Comparison of ENCODE assay signal across 16 cellular contexts in the genomic region with DNA sequence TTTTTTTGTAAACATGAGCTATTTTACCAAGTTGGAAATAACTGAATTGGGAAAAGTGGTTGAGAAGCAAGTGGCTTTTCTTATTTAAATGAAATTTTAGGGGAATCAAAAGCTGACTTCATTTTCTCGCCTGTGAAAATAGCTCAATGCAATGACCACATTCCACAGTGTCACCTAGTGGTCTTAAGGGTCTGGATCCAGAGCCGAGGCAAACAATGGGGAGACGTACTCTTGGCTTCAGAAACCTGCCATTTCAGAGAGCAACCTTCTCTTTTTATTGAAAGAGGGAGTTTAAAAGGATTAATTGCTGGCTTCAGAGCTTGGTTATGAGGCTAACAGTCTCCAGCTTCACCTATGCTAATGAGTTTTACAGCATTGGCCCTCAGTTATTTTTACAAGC. TPM values are rescaled to one million over a fixed set of nuclear protein-coding genes. Genes with fewer than 3 reads are reported as not detected.
DNase-seq lines count a peak whose midpoint lies in the region; ATAC-seq and TF ChIP-seq lines count a peak whose summit lies in the region.
"Had no signal": no experiment of that assay in that cellular context is flagged by ENCODE, and none has a peak within 500 bp of the region (broad histone marks: within the 10 kb centered on the region; RNA-seq: fewer than 3 reads in every experiment).

No MANE protein-coding gene starts in this region.

- H3K79me2 ChIP-seq in DND-41 (ENCODE audit: insufficient read depth, low read length), result no peaks in the 10 kb centered on the region

- H2AFZ ChIP-seq in DND-41 (ENCODE audit: low read depth, low read length), result no peak overlapping the region

- H3K27me3 Mint-ChIP-seq in HFFc6 (ENCODE audit: insufficient read depth), result peaks cover 14% of the 10 kb centered on the region

- H3K9me3 Mint-ChIP-seq in HFFc6, result no peaks in the 10 kb centered on the region

- no peaks in the 10 kb centered on the region for H4K20me1 ChIP-seq in DND-41 (ENCODE audit: insufficient read depth, low read length)

- no peak for ATAC-seq in DND-41 (ENCODE audit: insufficient read depth, low read depth)
- ATAC-seq: CD8-positive, alpha-beta T cell; PC-3 had no signal

- no peak overlapping the region for H3K4me2 ChIP-seq in DND-41 (ENCODE audit: insufficient read depth, low read length)

- no peaks in the 10 kb centered on the region for H3K9me3 ChIP-seq in DND-41 (ENCODE audit: insufficient read depth, low read length, severe bottlenecking)

- H3K4me1 ChIP-seq in DND-41 (ENCODE audit: insufficient read depth, low read length), result no peaks in the 10 kb centered on the region
- H3K4me1 ChIP-seq: ascending aorta, sigmoid colon had no signal

- no peak overlapping the region for H3K9ac ChIP-seq in DND-41 (ENCODE audit: low read depth, low read length)

- peaks cover 18% of the 10 kb centered on the region for H3K27me3 ChIP-seq in DND-41 (ENCODE audit: insufficient read depth, low read length, poor library complexity)
- H3K27me3 ChIP-seq: ascending aorta, sigmoid colon had no signal

- no peaks in the 10 kb centered on the region for H3K36me3 ChIP-seq in DND-41 (ENCODE audit: insufficient read depth, low read length)
- H3K36me3 ChIP-seq: ascending aorta, sigmoid colon had no signal

- in situ Hi-C loops in astrocyte of the spinal cord (cut with HindIII; ENCODE audit: low sequenced_read_pairs), result no loop called here

- H3K4me1 Mint-ChIP-seq in HFFc6 (ENCODE audit: low read depth), result peaks cover 8% of the 10 kb centered on the region

- no peaks in the 10 kb centered on the region; the same call in 1 of the 2 replicates for H3K36me3 Mint-ChIP-seq in HFFc6 (ENCODE audit: low read depth)
- H3K36me3 Mint-ChIP-seq: CD8-positive, alpha-beta T cell had no signal

- no peak overlapping the region for H3K4me3 ChIP-seq in DND-41 (ENCODE audit: low read depth in 1 of 2, low read length in 2 of 2)
- no peak overlapping the region for H3K4me3 ChIP-seq in astrocyte of the spinal cord (ENCODE audit: low read depth, low read length)
- H3K4me3 ChIP-seq: ascending aorta, sigmoid colon had no signal

- no peak overlapping the region for H3K4me3 Mint-ChIP-seq in HFFc6
- H3K4me3 Mint-ChIP-seq: activated CD4-positive, alpha-beta memory T cell treated with anti-CD3 and anti-CD28 coated beads for 36 hours; CD8-positive, alpha-beta T cell; T-helper 1 cell treated with Interleukin-12 subunit alpha and Interleukin-12 subunit beta and Interleukin-4 antibody, amounts not matched to agents 30 μg/mL and 1 μg/mL, for 36 hours had no signal

- no peak overlapping the region for H3K27ac ChIP-seq in DND-41 (ENCODE audit: low read length)
- H3K27ac ChIP-seq: ascending aorta, sigmoid colon had no signal

- H3K27ac Mint-ChIP-seq in HFFc6, result no peak overlapping the region
- H3K27ac Mint-ChIP-seq: activated CD4-positive, alpha-beta memory T cell treated with anti-CD3 and anti-CD28 coated beads for 36 hours; CD8-positive, alpha-beta T cell; T-helper 1 cell treated with Interleukin-12 subunit alpha and Interleukin-12 subunit beta and Interleukin-4 antibody, amounts not matched to agents 30 μg/mL and 1 μg/mL, for 36 hours had no signal

- DNase-seq in DND-41 (no peak), HFFc6 (no peak), astrocyte of the spinal cord (ENCODE audit: low read depth, low spot score) (no peak), left kidney (ENCODE audit: low read depth, low spot score) (peak; percentile 60), NCI-H510A (lab: John Stamatoyannopoulos, UW) (no peak), COR-L47 (lab: John Stamatoyannopoulos, UW) (no peak), UCSD-AML1 (lab: John Stamatoyannopoulos, UW; ENCODE audit: unreplicated experiment) (no peak)
- DNase-seq: activated CD4-positive, alpha-beta memory T cell treated with anti-CD3 and anti-CD28 coated beads for 36 hours; activated effector memory CD4-positive, alpha-beta T cell treated with Interleukin-2 at 50 U/mL for 16 hours; CD8-positive, alpha-beta T cell; NCI-H2081 treated with DMSO at 0.1 percent for 48 hours; PC-3; sigmoid colon had no signal

- TF ChIP-seq CTCF in DND-41 (IDR thresholded peaks at IDR 0.05; ENCODE audit: borderline replicate concordance, extremely low read depth, low read length, poor library complexity, severe bottlenecking), result peak; percentile 15
- TF ChIP-seq CTCF in HFFc6 (IDR thresholded peaks at IDR 0.05), result peak; percentile 11; the same call in 1 of the 2 replicates
- peak; percentile 40 for TF ChIP-seq CTCF in astrocyte of the spinal cord (IDR thresholded peaks at IDR 0.05; ENCODE audit: low read depth, low read length)

RNA-seq across cellular contexts. Expression of gene RXFP2, which starts 39.7 kb away (rescaled TPM):
- not detected for total RNA-seq in HFFc6 (2021; fragmentation: NEBNext Ultra II Directional; extraction: Animal tissue kit (Norgen Biotek cat#: 25700))
- total RNA-seq: activated CD4-positive, alpha-beta memory T cell treated with anti-CD3 and anti-CD28 coated beads for 36 hours; ascending aorta; CD8-positive, alpha-beta T cell; mucosa of gallbladder; PC-3; sigmoid colon had no signal
